In the genomic region with DNA sequence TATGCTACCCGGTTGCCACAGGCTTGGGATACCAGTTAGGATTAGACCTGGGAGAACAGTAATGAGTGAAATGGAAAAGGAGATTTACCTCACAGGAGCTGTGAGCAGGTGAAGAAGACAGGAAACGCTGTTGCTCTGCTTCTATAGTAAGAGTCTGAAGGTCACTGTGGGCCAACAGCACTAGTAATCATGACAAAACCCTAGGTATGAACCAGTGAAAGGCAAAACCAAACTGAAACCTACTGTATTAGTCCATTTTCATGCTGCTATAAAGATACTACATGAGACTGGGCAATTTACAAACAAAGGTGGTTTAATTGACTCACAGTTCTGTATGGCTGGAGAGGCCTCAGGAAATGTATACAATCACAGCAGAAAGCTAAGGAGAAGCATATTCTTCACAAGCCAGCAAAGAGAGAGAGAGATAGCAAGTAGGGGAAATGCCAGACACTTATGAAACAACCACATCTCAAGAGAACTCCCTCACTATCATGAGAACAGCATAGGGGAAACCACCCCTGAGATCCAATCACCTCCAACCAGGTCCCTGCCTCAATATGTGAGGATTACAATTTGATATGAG, we compare ENCODE assay signal across 17 cellular contexts.
DNase-seq lines count a peak whose midpoint lies in the region; ATAC-seq and TF ChIP-seq lines count a peak whose summit lies in the region.
"Had no signal": no experiment of that assay in that cellular context is flagged by ENCODE, and none has a peak within 500 bp of the region (broad histone marks: within the 10 kb centered on the region; RNA-seq: fewer than 3 reads in every experiment).

No MANE protein-coding gene starts in this region.

- H3K27ac ChIP-seq in OCI-LY3 (ENCODE audit: low read length) (peak overlapping the region; percentile 36), osteoblast (ENCODE audit: low read depth, low read length) (no peak overlapping the region)
- H3K27ac ChIP-seq: BLaER1 had no signal

- H2AFZ ChIP-seq in OCI-LY3 (ENCODE audit: low read depth, low read length) (no peak overlapping the region), osteoblast (ENCODE audit: low read length) (peak overlapping the region; percentile 54)
- H2AFZ ChIP-seq: GM23338 had no signal

- H3K4me2 ChIP-seq in OCI-LY3 (ENCODE audit: low read length) (no peak overlapping the region), osteoblast (ENCODE audit: insufficient read depth, low read length) (no peak overlapping the region)
- H3K4me2 ChIP-seq: BLaER1, GM23338 had no signal

- peaks cover 22% of the 10 kb centered on the region for H3K4me1 ChIP-seq in OCI-LY3 (ENCODE audit: low read length)
- peaks cover 22% of the 10 kb centered on the region for H3K4me1 ChIP-seq in osteoblast (ENCODE audit: insufficient read depth, low read length)
- H3K4me1 ChIP-seq: BLaER1, Caco-2 had no signal

- H4K20me1 ChIP-seq in OCI-LY3 (ENCODE audit: insufficient read depth, low read length) = no peaks in the 10 kb centered on the region
- H4K20me1 ChIP-seq in osteoblast (ENCODE audit: insufficient read depth, low read length) = no peaks in the 10 kb centered on the region
- H4K20me1 ChIP-seq: BLaER1 had no signal

- no peaks in the 10 kb centered on the region for H3K79me2 ChIP-seq in OCI-LY3 (ENCODE audit: low read length)
- no peaks in the 10 kb centered on the region for H3K79me2 ChIP-seq in osteoblast (ENCODE audit: insufficient read depth, low read length)

- ATAC-seq in GM18861 (IDR thresholded peaks at IDR 0.05; ENCODE audit: unreplicated experiment) = peak; percentile 68
- ATAC-seq in HG02588 (IDR thresholded peaks at IDR 0.05; ENCODE audit: unreplicated experiment) = peak; percentile 64
- ATAC-seq in GM21528 (IDR thresholded peaks at IDR 0.05; ENCODE audit: low FRiP score, unreplicated experiment) = no peak
- no peak for ATAC-seq in HG03469 (IDR thresholded peaks at IDR 0.05; ENCODE audit: unreplicated experiment)
- no peak for ATAC-seq in HG02798 (IDR thresholded peaks at IDR 0.05; ENCODE audit: poor library complexity, unreplicated experiment)
- ATAC-seq: GM23338 had no signal

- H3K4me3 ChIP-seq in OCI-LY3 (ENCODE audit: low read length) (no peak overlapping the region), osteoblast (ENCODE audit: insufficient read depth, low read length) (no peak overlapping the region)
- H3K4me3 ChIP-seq: BLaER1, GM23338 had no signal

- no peak overlapping the region for H3K9ac ChIP-seq in OCI-LY3 (ENCODE audit: low read length)
- H3K9ac ChIP-seq: BLaER1 had no signal

- no peak for DNase-seq in osteoblast (ENCODE audit: insufficient read length, low spot score, missing footprints)
- DNase-seq: 8988T; AML-193; Caco-2; CD8-positive, alpha-beta memory T cell; DND-41; GDM1; H7; KG1 had no signal

- H3K36me3 ChIP-seq in OCI-LY3 (replicated peaks; ENCODE audit: low read depth, low read length) = peaks cover 27% of the 10 kb centered on the region
- no peaks in the 10 kb centered on the region for H3K36me3 ChIP-seq in osteoblast (ENCODE audit: insufficient read depth, low read length)
- H3K36me3 ChIP-seq: BLaER1 had no signal

- TF ChIP-seq CTCF in OCI-LY3 (IDR thresholded peaks at IDR 0.05; ENCODE audit: low read depth, low read length) (no peak), osteoblast (IDR thresholded peaks at IDR 0.05; ENCODE audit: extremely low read depth, low read depth, low read length) (no peak)

- H3K27me3 ChIP-seq in OCI-LY3 (ENCODE audit: low read depth, low read length) (no peaks in the 10 kb centered on the region), osteoblast (ENCODE audit: insufficient read depth, low read length) (no peaks in the 10 kb centered on the region)
- H3K27me3 ChIP-seq: BLaER1 had no signal

- H3K9me3 ChIP-seq in OCI-LY3 (ENCODE audit: insufficient read depth, low read length) (peaks cover 26% of the 10 kb centered on the region; the same call in 1 of the 2 replicates), osteoblast (ENCODE audit: low read depth, low read length) (no peaks in the 10 kb centered on the region)
- H3K9me3 ChIP-seq: Caco-2 had no signal

Comparison
In these comparisons a context has a peak if more than half of its experiments do, and no peak if none do; other contexts are left out.
1. ATAC-seq: peak in GM18861 (single experiment) and HG02588 (single experiment); none in GM21528 (single experiment), HG03469 (single experiment) and HG02798 (single experiment).